ENCODE assay signal across 2 cellular contexts in the genomic region with DNA sequence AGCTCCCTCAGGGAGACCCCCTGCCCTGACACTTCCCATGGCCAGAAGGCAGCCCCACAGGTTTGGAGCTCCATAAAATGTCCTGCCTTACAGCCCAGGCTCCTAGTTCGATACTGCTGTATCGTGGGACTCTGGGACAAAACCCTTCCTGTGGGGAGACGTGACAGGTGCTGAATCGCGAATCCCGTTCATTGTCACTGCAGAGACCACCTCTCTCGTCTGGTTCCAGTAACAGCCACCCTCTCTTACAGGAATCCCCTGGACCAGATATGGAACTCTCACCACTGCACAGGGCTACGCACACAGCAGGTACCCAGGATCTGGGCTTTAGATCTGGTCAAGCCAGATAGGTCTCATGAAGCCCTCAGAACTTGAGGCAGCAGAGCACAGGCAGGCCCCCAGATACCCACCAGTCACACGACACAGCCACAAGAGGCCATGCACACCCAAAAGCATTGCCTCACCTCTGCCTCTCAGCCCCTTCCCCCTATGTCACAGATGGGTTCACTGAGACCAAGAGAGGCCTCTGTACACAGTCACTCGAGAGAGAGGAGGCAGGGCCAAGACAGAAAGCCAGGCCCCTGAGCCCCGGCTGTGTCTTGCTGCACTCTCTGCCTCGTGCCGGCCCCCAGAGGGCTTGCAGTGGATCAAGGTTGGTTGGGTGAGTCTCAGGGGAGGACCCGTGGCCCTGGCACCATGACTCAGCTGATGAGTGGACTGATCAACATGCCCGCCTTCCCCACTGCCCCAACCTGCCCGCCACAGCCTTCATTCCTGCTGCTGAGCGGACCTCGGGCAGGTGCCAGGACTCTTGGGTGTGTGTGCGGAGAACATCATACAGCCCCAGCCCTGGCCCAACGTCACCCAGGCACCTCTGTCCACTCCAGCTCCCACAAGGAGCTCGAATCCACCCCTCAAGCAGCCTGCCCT.
TF ChIP-seq lines count a peak whose summit lies in the region.

No MANE protein-coding gene starts in this region.

TF ChIP-seq in IMR-90, 13 proteins besides CTCF, POLR2A, EP300 and RAD21:
- TF ChIP-seq CHD1 (IDR thresholded peaks at IDR 0.05; ENCODE audit: low read depth, low read length) (no peak), CEBPB (IDR thresholded peaks at IDR 0.05; ENCODE audit: low read depth, low read length) (no peak), MAFK (IDR thresholded peaks at IDR 0.05; ENCODE audit: low read depth, low read length) (no peak)

TF ChIP-seq in HepG2, 621 proteins besides CTCF, POLR2A, EP300 and RAD21 (continues in another document):
- TF ChIP-seq ZNF30 (CRISPR knock-in tag; IDR thresholded peaks at IDR 0.05) = 0 out of 2 replicates have a peak, but pooled peaks have one; percentile 71
- no peak for TF ChIP-seq ZNF720 (CRISPR knock-in tag; IDR thresholded peaks at IDR 0.05)
- TF ChIP-seq ATAD3A (CRISPR knock-in tag; IDR thresholded peaks at IDR 0.05) = no peak
- TF ChIP-seq, protein P1, sequence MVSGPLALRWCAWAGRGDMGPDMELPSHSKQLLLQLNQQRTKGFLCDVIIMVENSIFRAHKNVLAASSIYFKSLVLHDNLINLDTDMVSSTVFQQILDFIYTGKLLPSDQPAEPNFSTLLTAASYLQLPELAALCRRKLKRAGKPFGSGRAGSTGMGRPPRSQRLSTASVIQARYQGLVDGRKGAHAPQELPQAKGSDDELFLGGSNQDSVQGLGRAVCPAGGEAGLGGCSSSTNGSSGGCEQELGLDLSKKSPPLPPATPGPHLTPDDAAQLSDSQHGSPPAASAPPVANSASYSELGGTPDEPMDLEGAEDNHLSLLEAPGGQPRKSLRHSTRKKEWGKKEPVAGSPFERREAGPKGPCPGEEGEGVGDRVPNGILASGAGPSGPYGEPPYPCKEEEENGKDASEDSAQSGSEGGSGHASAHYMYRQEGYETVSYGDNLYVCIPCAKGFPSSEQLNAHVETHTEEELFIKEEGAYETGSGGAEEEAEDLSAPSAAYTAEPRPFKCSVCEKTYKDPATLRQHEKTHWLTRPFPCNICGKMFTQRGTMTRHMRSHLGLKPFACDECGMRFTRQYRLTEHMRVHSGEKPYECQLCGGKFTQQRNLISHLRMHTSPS (CRISPR knock-in tag; IDR thresholded peaks at IDR 0.05; ENCODE audit: low read depth) = peak; percentile 89
- TF ChIP-seq SMAD9 (CRISPR knock-in tag; IDR thresholded peaks at IDR 0.05) = no peak
- TF ChIP-seq, protein P2, sequence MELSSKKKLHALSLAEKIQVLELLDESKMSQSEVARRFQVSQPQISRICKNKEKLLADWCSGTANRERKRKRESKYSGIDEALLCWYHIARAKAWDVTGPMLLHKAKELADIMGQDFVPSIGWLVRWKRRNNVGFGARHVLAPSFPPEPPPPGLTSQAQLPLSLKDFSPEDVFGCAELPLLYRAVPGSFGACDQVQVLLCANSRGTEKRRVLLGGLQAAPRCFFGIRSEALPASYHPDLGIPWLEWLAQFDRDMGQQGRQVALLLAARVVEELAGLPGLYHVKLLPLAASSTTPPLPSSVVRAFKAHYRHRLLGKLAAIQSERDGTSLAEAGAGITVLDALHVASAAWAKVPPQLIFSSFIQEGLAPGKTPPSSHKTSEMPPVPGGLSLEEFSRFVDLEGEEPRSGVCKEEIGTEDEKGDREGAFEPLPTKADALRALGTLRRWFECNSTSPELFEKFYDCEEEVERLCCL (CRISPR knock-in tag; IDR thresholded peaks at IDR 0.05; ENCODE audit: borderline replicate concordance) = no peak
- no peak for TF ChIP-seq THAP11 (CRISPR knock-in tag; IDR thresholded peaks at IDR 0.05)
- no peak for TF ChIP-seq ZNF446 (CRISPR knock-in tag; IDR thresholded peaks at IDR 0.05)
- no peak for TF ChIP-seq XRCC5 (optimal IDR thresholded peaks at IDR 0.05; ENCODE audit: low read length)
- TF ChIP-seq PHF8 (CRISPR knock-in tag; IDR thresholded peaks at IDR 0.05) = no peak
- TF ChIP-seq, protein P3, sequence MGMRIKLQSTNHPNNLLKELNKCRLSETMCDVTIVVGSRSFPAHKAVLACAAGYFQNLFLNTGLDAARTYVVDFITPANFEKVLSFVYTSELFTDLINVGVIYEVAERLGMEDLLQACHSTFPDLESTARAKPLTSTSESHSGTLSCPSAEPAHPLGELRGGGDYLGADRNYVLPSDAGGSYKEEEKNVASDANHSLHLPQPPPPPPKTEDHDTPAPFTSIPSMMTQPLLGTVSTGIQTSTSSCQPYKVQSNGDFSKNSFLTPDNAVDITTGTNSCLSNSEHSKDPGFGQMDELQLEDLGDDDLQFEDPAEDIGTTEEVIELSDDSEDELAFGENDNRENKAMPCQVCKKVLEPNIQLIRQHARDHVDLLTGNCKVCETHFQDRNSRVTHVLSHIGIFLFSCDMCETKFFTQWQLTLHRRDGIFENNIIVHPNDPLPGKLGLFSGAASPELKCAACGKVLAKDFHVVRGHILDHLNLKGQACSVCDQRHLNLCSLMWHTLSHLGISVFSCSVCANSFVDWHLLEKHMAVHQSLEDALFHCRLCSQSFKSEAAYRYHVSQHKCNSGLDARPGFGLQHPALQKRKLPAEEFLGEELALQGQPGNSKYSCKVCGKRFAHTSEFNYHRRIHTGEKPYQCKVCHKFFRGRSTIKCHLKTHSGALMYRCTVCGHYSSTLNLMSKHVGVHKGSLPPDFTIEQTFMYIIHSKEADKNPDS (CRISPR knock-in tag; IDR thresholded peaks at IDR 0.05) = peak; percentile 38; the same call in 1 of the 2 replicates
- no peak for TF ChIP-seq KAT7 (CRISPR knock-in tag; IDR thresholded peaks at IDR 0.05; ENCODE audit: borderline replicate concordance)
- TF ChIP-seq ZBTB20 (CRISPR knock-in tag; IDR thresholded peaks at IDR 0.05; ENCODE audit: borderline replicate concordance, low read depth) = no peak
- no peak for TF ChIP-seq PITX1 (CRISPR knock-in tag; IDR thresholded peaks at IDR 0.05)
- TF ChIP-seq, protein P4, sequence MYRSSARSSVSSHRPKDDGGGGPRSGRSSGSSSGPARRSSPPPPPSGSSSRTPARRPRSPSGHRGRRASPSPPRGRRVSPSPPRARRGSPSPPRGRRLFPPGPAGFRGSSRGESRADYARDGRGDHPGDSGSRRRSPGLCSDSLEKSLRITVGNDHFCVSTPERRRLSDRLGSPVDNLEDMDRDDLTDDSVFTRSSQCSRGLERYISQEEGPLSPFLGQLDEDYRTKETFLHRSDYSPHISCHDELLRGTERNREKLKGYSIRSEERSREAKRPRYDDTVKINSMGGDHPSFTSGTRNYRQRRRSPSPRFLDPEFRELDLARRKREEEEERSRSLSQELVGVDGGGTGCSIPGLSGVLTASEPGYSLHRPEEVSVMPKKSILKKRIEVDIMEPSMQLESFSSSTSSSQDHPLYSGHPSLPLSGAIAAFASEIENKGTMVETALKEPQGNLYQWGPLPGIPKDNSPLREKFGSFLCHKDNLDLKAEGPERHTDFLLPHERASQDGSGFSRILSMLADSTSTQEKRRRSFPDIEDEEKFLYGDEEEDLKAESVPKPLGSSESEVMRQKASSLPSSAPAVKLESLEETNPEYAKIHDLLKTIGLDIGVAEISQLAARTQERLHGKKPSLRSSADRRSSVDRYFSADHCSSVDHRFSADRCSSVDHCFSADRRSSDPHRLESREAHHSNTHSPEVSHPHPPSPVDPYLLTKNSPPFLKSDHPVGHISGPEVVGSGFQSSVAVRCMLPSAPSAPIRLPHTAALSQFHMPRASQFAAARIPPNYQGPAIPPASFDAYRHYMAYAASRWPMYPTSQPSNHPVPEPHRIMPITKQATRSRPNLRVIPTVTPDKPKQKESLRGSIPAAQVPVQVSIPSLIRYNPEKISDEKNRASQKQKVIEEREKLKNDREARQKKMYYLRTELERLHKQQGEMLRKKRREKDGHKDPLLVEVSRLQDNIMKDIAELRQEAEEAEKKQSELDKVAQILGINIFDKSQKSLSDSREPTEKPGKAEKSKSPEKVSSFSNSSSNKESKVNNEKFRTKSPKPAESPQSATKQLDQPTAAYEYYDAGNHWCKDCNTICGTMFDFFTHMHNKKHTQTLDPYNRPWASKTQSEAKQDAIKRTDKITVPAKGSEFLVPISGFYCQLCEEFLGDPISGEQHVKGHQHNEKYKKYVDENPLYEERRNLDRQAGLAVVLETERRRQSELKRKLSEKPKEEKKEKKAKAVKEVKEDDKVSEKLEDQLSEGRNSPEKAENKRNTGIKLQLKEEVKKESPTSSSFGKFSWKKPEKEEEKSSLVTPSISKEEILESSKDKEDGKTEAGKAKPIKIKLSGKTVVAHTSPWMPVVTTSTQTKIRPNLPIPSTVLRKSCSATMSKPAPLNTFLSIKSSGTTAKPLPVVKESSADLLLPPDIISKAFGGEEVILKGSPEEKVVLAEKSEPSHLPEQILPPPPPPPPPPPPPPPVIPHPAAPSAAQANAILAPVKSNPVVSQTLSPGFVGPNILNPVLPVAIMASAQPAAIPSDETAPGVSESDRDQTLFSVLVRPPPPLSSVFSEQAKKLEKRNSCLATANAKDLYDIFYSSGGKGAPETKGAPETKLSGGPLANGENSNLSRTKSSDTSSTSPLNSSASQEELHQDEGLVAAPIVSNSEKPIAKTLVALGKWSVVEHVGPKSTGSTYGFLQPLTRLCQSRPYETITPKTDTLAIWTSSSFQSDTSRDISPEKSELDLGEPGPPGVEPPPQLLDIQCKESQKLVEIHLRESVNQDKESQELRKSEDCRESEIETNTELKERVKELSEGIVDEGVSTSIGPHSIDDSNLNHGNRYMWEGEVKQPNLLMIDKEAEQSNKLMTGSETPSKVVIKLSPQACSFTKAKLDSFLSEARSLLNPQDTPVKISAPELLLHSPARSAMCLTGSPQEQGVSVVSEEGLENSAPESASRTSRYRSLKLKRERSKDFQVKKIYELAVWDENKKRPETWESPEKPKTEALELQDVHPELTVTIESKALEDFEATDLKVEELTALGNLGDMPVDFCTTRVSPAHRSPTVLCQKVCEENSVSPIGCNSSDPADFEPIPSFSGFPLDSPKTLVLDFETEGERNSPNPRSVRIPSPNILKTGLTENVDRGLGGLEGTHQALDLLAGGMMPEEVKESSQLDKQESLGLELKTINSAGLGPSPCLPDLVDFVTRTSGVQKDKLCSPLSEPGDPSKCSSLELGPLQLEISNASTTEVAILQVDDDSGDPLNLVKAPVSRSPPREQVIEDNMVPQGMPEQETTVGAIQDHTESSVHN (CRISPR knock-in tag; IDR thresholded peaks at IDR 0.05) = no peak
- TF ChIP-seq, protein P5, sequence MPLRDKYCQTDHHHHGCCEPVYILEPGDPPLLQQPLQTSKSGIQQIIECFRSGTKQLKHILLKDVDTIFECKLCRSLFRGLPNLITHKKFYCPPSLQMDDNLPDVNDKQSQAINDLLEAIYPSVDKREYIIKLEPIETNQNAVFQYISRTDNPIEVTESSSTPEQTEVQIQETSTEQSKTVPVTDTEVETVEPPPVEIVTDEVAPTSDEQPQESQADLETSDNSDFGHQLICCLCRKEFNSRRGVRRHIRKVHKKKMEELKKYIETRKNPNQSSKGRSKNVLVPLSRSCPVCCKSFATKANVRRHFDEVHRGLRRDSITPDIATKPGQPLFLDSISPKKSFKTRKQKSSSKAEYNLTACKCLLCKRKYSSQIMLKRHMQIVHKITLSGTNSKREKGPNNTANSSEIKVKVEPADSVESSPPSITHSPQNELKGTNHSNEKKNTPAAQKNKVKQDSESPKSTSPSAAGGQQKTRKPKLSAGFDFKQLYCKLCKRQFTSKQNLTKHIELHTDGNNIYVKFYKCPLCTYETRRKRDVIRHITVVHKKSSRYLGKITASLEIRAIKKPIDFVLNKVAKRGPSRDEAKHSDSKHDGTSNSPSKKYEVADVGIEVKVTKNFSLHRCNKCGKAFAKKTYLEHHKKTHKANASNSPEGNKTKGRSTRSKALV (CRISPR knock-in tag; IDR thresholded peaks at IDR 0.05) = no peak
- TF ChIP-seq, protein P6, sequence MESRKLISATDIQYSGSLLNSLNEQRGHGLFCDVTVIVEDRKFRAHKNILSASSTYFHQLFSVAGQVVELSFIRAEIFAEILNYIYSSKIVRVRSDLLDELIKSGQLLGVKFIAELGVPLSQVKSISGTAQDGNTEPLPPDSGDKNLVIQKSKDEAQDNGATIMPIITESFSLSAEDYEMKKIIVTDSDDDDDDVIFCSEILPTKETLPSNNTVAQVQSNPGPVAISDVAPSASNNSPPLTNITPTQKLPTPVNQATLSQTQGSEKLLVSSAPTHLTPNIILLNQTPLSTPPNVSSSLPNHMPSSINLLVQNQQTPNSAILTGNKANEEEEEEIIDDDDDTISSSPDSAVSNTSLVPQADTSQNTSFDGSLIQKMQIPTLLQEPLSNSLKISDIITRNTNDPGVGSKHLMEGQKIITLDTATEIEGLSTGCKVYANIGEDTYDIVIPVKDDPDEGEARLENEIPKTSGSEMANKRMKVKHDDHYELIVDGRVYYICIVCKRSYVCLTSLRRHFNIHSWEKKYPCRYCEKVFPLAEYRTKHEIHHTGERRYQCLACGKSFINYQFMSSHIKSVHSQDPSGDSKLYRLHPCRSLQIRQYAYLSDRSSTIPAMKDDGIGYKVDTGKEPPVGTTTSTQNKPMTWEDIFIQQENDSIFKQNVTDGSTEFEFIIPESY (CRISPR knock-in tag; IDR thresholded peaks at IDR 0.05) = peak; percentile 63
- TF ChIP-seq HNRNPL (IDR thresholded peaks at IDR 0.05; ENCODE audit: low read depth, low read length) = peak; percentile 93
- no peak for TF ChIP-seq RFX3 (CRISPR knock-in tag; IDR thresholded peaks at IDR 0.05)
- 0 out of 2 replicates have a peak, but pooled peaks have one; percentile 19 for TF ChIP-seq FOXC1 (CRISPR knock-in tag; IDR thresholded peaks at IDR 0.05; ENCODE audit: borderline replicate concordance)
- no peak for TF ChIP-seq ZNF83 (CRISPR knock-in tag; IDR thresholded peaks at IDR 0.05; ENCODE audit: borderline replicate concordance)
- no peak for TF ChIP-seq ZNF136 (CRISPR knock-in tag; IDR thresholded peaks at IDR 0.05; ENCODE audit: low read depth)
- 0 out of 2 replicates have a peak, but pooled peaks have one; percentile 49 for TF ChIP-seq SRY (CRISPR knock-in tag; IDR thresholded peaks at IDR 0.05)
- TF ChIP-seq ZC3H13 (CRISPR knock-in tag; IDR thresholded peaks at IDR 0.05) = 0 out of 2 replicates have a peak, but pooled peaks have one; percentile 12
- TF ChIP-seq KLF13 (CRISPR knock-in tag; IDR thresholded peaks at IDR 0.05) = no peak
- peak; percentile 15; the same call in 1 of the 2 replicates for TF ChIP-seq KDM2A (CRISPR knock-in tag; IDR thresholded peaks at IDR 0.05; ENCODE audit: borderline replicate concordance, low read depth)
- no peak for TF ChIP-seq KDM5A (IDR thresholded peaks at IDR 0.05; ENCODE audit: borderline replicate concordance, low read length)
- TF ChIP-seq TGIF2 (CRISPR knock-in tag; IDR thresholded peaks at IDR 0.05) = no peak
- no peak for TF ChIP-seq NR2F1 (CRISPR knock-in tag; IDR thresholded peaks at IDR 0.05)
